ENCODE assay signal across 8 cellular contexts in the genomic region with DNA sequence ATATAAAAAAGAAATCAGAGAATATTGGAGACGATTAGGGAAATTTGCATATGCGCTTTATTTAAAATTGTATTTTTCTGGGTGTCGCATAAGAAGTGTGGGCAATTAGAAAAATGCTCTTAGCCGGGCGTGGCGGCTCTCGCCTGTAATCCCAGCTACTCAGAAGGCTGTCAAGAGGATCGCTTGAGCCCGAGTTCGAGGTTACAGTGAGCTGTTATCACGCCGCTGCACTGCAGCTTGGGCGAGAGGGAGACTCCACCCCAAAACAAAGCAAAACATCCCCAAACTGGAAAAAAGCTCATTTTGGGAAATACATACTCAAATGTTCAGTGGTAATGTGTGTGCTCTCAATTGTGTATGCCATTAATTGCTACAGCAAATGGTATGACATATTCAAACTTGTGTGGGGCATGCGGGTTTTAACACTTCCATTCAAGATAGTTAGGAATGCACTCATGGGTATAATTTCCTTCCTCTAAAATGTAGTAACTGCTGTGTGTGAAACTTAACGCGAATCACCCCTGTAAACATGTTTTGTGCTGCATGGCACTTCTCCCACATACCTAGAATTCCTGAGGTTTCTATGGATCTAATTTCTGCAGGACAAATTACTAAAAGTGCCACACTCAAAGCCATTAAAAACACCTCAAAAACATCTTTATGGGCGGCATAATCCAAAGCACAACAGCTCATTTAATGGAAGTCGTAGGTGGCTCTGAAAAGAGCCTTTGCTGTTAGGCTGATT. TPM values are rescaled to one million over a fixed set of nuclear protein-coding genes. Genes with fewer than 3 reads are reported as not detected.
DNase-seq lines count a peak whose midpoint lies in the region; ATAC-seq and TF ChIP-seq lines count a peak whose summit lies in the region.

No MANE protein-coding gene starts in this region.

- H3K4me1 ChIP-seq in neuronal stem cell (ENCODE audit: control insufficient read depth in 2 of 2, insufficient read depth in 1 of 2, low read depth in 1 of 2, low read length in 2 of 2): peaks cover 4 to 23% of the 10 kb centered on the region in 2 donors

- H3K9ac ChIP-seq in neuronal stem cell (ENCODE audit: low read depth, low read length, poor library complexity): no peak overlapping the region

- H2BK15ac ChIP-seq in neuronal stem cell (ENCODE audit: low read length): no peak overlapping the region

- H3K27me3 ChIP-seq in neuronal stem cell (ENCODE audit: control insufficient read depth in 3 of 3, insufficient read depth in 3 of 3, low read depth in 1 of 3, low read length in 3 of 3): no peaks in the 10 kb centered on the region

- H3K4me3 ChIP-seq in fibroblast of pulmonary artery (replicated peaks; ENCODE audit: low read depth, low read length) (peak overlapping the region; percentile 65), neuronal stem cell (ENCODE audit: low read length in 2 of 2) (peak overlapping the region; percentile 74 to 94)

- no peak overlapping the region for H2BK12ac ChIP-seq in neuronal stem cell (ENCODE audit: low read length)

- H4K91ac ChIP-seq in neuronal stem cell (ENCODE audit: low read depth, low read length, poor library complexity): no peak overlapping the region

- H3K79me1 ChIP-seq in neuronal stem cell (ENCODE audit: low read depth, low read length): no peaks in the 10 kb centered on the region

- DNase-seq in ELR (ENCODE audit: low read depth) (peak; percentile 66), KBM-7 (peak; percentile 84), fibroblast of pulmonary artery (ENCODE audit: low read depth) (peak; percentile 60), neuronal stem cell (ENCODE audit: low spot score) (peak; percentile 52), GM10266 (ENCODE audit: extremely low spot score) (no peak)
- peak; percentile 28 to 48 for DNase-seq in activated CD4-positive, alpha-beta T cell treated with anti-CD3 and anti-CD28 coated beads, Interleukin-2, amount 50 U/mL, for 48 hours

- H3K36me3 ChIP-seq in neuronal stem cell (replicated peaks in 1 of 2; ENCODE audit: control insufficient read depth in 2 of 2, insufficient read depth in 2 of 2, low read length in 2 of 2): no peaks in the 10 kb centered on the region

- H3K23ac ChIP-seq in neuronal stem cell (ENCODE audit: low read depth, low read length, poor library complexity): no peak overlapping the region

- H3K14ac ChIP-seq in neuronal stem cell (ENCODE audit: low read length): no peak overlapping the region

- H2AK5ac ChIP-seq in neuronal stem cell (ENCODE audit: low read depth, low read length): no peak overlapping the region

- H2BK120ac ChIP-seq in neuronal stem cell (ENCODE audit: low read depth, low read length): no peak overlapping the region

- in situ Hi-C loops in KBM-7 (cut with MboI; ENCODE audit: low pct_unique_long_range_greater_than_20kb, low sequenced_read_pairs): loop anchor here (25.0 kb wide), 1 partner anchor 1105 kb away; a partner anchor contains a TSS

- H4K8ac ChIP-seq in neuronal stem cell (ENCODE audit: low read depth, low read length): no peak overlapping the region

- H3K9me3 ChIP-seq in neuronal stem cell (replicated peaks in 1 of 2; ENCODE audit: control insufficient read depth in 2 of 2, insufficient read depth in 1 of 2, low read depth in 1 of 2, low read length in 2 of 2): no peaks in the 10 kb centered on the region

- ATAC-seq in HG03095 (IDR thresholded peaks at IDR 0.05; ENCODE audit: unreplicated experiment): no peak
- no peak for ATAC-seq in activated CD4-positive, CD25-positive, alpha-beta regulatory T cell treated with anti-CD3 and anti-CD28 coated beads, Interleukin-2, amount 50 U/mL, for 24 hours

- TF ChIP-seq CTCF in fibroblast of pulmonary artery (IDR thresholded peaks at IDR 0.05; ENCODE audit: low read length, missing control alignments): no peak
- no peak for TF ChIP-seq CTCF in GM10266 (IDR thresholded peaks at IDR 0.05; ENCODE audit: control insufficient read depth, insufficient read depth, low read depth, missing control alignments)

- H2BK5ac ChIP-seq in neuronal stem cell (ENCODE audit: low read length): peak overlapping the region; percentile 66

- H3K27ac ChIP-seq in neuronal stem cell (replicated peaks; ENCODE audit: low read length): peak overlapping the region; percentile 94

- H3K4me2 ChIP-seq in neuronal stem cell (ENCODE audit: insufficient read depth, low read length, poor library complexity, severe bottlenecking): peak overlapping the region; percentile 66

- H2AFZ ChIP-seq in neuronal stem cell (ENCODE audit: low read length): peak overlapping the region; percentile 15

- H3K18ac ChIP-seq in neuronal stem cell (ENCODE audit: low read length): no peak overlapping the region

- no CpG with 5 or more reads among the region's 18 CpGs for WGBS in neuronal stem cell (ENCODE audit: extremely low coverage in 2 of 2, insufficient read length in 2 of 2, insufficient replicate concordance in 1 of 2), 2 donors

- H3K4ac ChIP-seq in neuronal stem cell (ENCODE audit: low read length): no peak overlapping the region

RNA-seq across cellular contexts. Expression of gene HFE, which starts 54.7 kb away (rescaled TPM):
- polyA plus RNA-seq in neuronal stem cell (2013, experiment 1 of 2): 0.54 TPM
- 0.35 TPM for polyA plus RNA-seq in neuronal stem cell (2013, experiment 2 of 2)
